Comparison of ENCODE assay signal across 8 cellular contexts in the genomic region with DNA sequence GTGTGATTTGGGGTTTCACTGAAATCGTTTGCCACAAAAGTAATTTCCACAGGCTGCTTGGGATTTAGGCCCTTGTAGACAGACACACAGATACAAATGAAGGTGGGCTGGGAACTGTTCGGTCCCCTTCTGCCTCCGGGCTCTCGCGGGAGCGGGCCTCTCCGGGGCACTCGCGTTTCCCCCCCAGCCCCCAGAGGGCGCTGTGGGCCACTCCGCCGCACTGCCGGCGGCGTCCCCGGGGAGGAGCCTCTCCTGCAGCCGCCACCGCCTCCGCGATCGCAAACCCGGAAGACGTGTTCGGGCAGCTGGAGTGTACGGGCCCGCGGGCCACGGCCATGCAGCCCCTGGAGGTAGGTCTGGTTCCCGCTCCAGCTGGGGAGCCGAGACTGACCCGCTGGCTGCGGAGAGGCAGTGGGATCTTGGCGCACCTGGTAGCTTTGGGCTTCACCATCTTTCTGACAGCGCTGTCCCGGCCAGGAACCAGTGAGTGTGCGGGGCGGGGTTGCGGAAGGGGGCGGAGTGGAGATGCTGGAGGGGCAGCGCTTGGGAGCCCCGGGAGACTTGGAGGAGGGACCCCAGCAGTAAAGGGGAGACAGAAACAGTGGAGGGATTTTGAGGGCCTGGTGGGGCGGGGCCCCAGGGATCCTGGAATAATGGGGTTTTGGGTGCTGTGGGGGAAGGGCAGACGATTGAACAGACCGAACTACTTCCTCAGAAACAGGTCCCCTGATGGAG.
DNase-seq lines count a peak whose midpoint lies in the region; ATAC-seq and TF ChIP-seq lines count a peak whose summit lies in the region.

TSS of gene CYB561D1 (plus strand) at position 290 of the 735 bp plus-strand sequence. CDS start at position 336, 46 bp downstream.

- H3K4me3 ChIP-seq in AG10803 (ENCODE audit: low read length) = peak within 1 kb of the TSS; percentile 98

- peak; percentile 70 for TF ChIP-seq CTCF in AG10803 (conservative IDR thresholded peaks at IDR 0.05; ENCODE audit: low read length)

- DNase-seq in AG10803 (ENCODE audit: low read depth) (peak; percentile 79), NCI-H226 (peak; percentile 74), cerebellar cortex (ENCODE audit: low spot score) (peak; percentile 80), kidney tubule cell (ENCODE audit: low spot score) (peak; percentile 89)
- peak; percentile 78 to 85 (median 83) for DNase-seq in stimulated activated CD4-positive, alpha-beta T cell treated with anti-CD3 and anti-CD28 coated beads, Interleukin-1b, Interleukin-23, amount 100 ng/mL, for 24 hours (ENCODE audit: low read depth in 4 of 4, low spot score in 1 of 4)

- ATAC-seq in GM18868 (IDR thresholded peaks at IDR 0.05; ENCODE audit: unreplicated experiment) (peak; percentile 89), HG03103 (IDR thresholded peaks at IDR 0.05; ENCODE audit: low read depth, unreplicated experiment) (peak; percentile 75)
- ATAC-seq in activated CD4-positive, CD25-positive, alpha-beta regulatory T cell treated with anti-CD3 and anti-CD28 coated beads, Interleukin-2, amount 50 U/mL, for 24 hours = peak; percentile 90 to 94

Comparison
In these comparisons a context has a peak if more than half of its experiments do, and no peak if none do; other contexts are left out.
1. Peak in every context shown above with its lines: DNase-seq, ATAC-seq and H3K4me3 ChIP-seq.